20 cellular contexts compared by ENCODE assay signal in the genomic region with DNA sequence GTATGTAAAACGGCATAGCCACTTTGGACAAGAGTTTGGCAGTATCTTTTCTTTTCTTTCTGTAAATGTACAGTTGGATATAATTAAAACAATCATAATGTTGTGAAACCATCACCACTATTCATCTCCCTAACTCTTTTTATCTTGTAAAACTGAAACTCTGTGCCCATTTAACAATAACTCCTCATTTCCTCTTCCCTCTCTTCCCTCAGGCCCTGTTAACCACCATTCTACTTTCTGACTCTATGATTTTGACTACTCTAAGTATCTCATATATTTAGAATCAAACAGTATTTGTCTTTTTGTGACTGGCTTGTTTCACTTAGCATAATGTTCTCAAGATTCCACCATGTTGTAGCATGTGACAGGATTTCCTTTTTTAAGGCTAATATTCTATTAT.
"Had no signal": no experiment of that assay in that cellular context is flagged by ENCODE, and none has a peak within 500 bp of the region (broad histone marks: within the 10 kb centered on the region; RNA-seq: fewer than 3 reads in every experiment).

No MANE protein-coding gene starts in this region.

- H3K9me3 Mint-ChIP-seq: stimulated activated naive B cell treated with anti-CD40 and anti-IgM and Interleukin-4, amounts not matched to agents 10 μg/mL and 1 μg/mL and 100 μg/mL, for 72 hours; type B pancreatic cell had no signal

- H3K4me3 Mint-ChIP-seq: endodermal cell; naive thymus-derived CD8-positive, alpha-beta T cell; stimulated activated naive B cell treated with anti-CD40 and anti-IgM and Interleukin-4, amounts not matched to agents 10 μg/mL and 1 μg/mL and 100 μg/mL, for 72 hours; type B pancreatic cell had no signal

- FAIRE-seq: endothelial cell of umbilical vein, islet of Langerhans, urothelium cell line had no signal

- DNase-seq: effector CD4-positive, alpha-beta T cell; endodermal cell; gastrocnemius medialis; heart right ventricle; hypothalamus; kidney glomerular epithelial cell; mammary epithelial cell; naive thymus-derived CD8-positive, alpha-beta T cell; psoas muscle; retina; right lobe of liver; stimulated activated CD4-positive, alpha-beta T cell treated with anti-CD3 and anti-CD28 coated beads, Interleukin-4, amount 100 ng/mL, for 1 hour; stimulated activated CD8-positive, alpha-beta memory T cell treated with anti-CD3 and anti-CD28 coated beads, Interleukin-4, amount 100 ng/mL, for 48 hours; stimulated activated naive B cell treated with anti-CD40 and anti-IgM and Interleukin-4, amounts not matched to agents 10 μg/mL and 1 μg/mL and 100 μg/mL, for 72 hours; thyroid gland had no signal

- H3K36me3 Mint-ChIP-seq: naive thymus-derived CD8-positive, alpha-beta T cell; stimulated activated naive B cell treated with anti-CD40 and anti-IgM and Interleukin-4, amounts not matched to agents 10 μg/mL and 1 μg/mL and 100 μg/mL, for 72 hours; type B pancreatic cell had no signal

- H3K4me1 Mint-ChIP-seq: naive thymus-derived CD8-positive, alpha-beta T cell; stimulated activated naive B cell treated with anti-CD40 and anti-IgM and Interleukin-4, amounts not matched to agents 10 μg/mL and 1 μg/mL and 100 μg/mL, for 72 hours had no signal

- H3K27ac Mint-ChIP-seq: endodermal cell; naive thymus-derived CD8-positive, alpha-beta T cell; stimulated activated naive B cell treated with anti-CD40 and anti-IgM and Interleukin-4, amounts not matched to agents 10 μg/mL and 1 μg/mL and 100 μg/mL, for 72 hours; type B pancreatic cell had no signal

- ATAC-seq: gastrocnemius medialis; heart right ventricle; left lobe of liver; naive thymus-derived CD8-positive, alpha-beta T cell; psoas muscle; right lobe of liver had no signal
